ENCODE assay signal across 10 cellular contexts in the genomic region with DNA sequence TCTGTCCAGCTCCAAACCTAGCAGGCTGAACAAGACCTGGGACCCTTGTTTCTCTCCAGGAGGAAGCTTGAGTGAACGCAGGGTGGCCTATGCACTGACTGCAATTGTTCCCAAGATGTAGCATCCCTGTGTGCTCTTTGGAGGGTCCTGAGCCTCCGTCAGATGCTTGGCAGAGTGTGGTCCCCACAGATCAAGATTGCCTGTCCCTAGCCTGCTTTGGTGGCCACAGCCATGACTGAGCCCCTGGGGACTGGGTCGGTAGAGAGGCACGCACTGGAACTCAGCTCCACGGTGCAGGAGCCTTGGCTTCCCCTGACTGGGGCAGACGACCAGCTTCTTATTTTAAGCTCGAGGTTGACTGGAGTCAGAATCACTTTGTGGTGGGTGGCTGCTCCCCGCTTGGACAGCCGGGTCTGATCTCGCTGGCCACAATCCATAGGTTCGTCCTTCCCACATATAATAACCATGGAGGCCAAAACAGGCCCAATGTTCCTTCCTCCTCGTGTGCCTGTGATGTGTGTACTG.
DNase-seq lines count a peak whose midpoint lies in the region; ATAC-seq and TF ChIP-seq lines count a peak whose summit lies in the region.
"Had no signal": no experiment of that assay in that cellular context is flagged by ENCODE, and none has a peak within 500 bp of the region (broad histone marks: within the 10 kb centered on the region; RNA-seq: fewer than 3 reads in every experiment).

No MANE protein-coding gene starts in this region.

- H3K4me1 ChIP-seq in mononuclear cell (ENCODE audit: insufficient read depth, low read length) (peaks cover 86% of the 10 kb centered on the region), uterus (peaks cover 23 to 24% of the 10 kb centered on the region in 2 donors), endodermal cell (ENCODE audit: control insufficient read depth, insufficient read depth, low read length) (no peaks in the 10 kb centered on the region)

- H3K9ac ChIP-seq in endodermal cell (ENCODE audit: extremely low read depth, low read length, poor library complexity, severe bottlenecking) = no peak overlapping the region

- POLR2A ChIA-PET in activated CD8-positive, alpha-beta T cell treated with anti-CD3 and anti-CD28 coated beads, Interleukin-2, amount 10 ng/mL, durations not matched to agents 7 days and 5 days (lab: Charles Lee) = interaction anchor here (0.5 to 5.3 kb wide), 5 partner anchors 10 to 76 kb away, joined by 3 to 48 read pairs (median 3); no protein-coding TSS in a partner anchor

- H3K27ac ChIP-seq in uterus (peak overlapping the region; percentile 97 to 100), endodermal cell (ENCODE audit: low read depth, low read length) (no peak overlapping the region)

- peaks cover 34% of the 10 kb centered on the region for H3K36me3 Mint-ChIP-seq in activated naive CD4-positive, alpha-beta T cell treated with anti-CD3 and anti-CD28 coated beads, Interleukin-2, amount 10 ng/mL, durations not matched to agents 7 days and 5 days
- peaks cover 66% of the 10 kb centered on the region for H3K36me3 Mint-ChIP-seq in activated CD8-positive, alpha-beta T cell treated with anti-CD3 and anti-CD28 coated beads, Interleukin-2, amount 10 ng/mL, durations not matched to agents 7 days and 5 days (ENCODE audit: low read depth)
- H3K36me3 Mint-ChIP-seq in endodermal cell (ENCODE audit: low read depth) = no peaks in the 10 kb centered on the region
- H3K36me3 Mint-ChIP-seq: brain had no signal

- H3K27me3 ChIP-seq in mononuclear cell (ENCODE audit: insufficient read depth, low read length) (no peaks in the 10 kb centered on the region), uterus (no peaks in the 10 kb centered on the region), endodermal cell (ENCODE audit: control insufficient read depth, insufficient read depth, low read length, poor library complexity, severe bottlenecking) (no peaks in the 10 kb centered on the region)

- peak overlapping the region; percentile 97 for H3K4me3 Mint-ChIP-seq in activated naive CD4-positive, alpha-beta T cell treated with anti-CD3 and anti-CD28 coated beads, Interleukin-2, amount 10 ng/mL, durations not matched to agents 7 days and 5 days
- peak overlapping the region; percentile 99 for H3K4me3 Mint-ChIP-seq in activated CD8-positive, alpha-beta T cell treated with anti-CD3 and anti-CD28 coated beads, Interleukin-2, amount 10 ng/mL, durations not matched to agents 7 days and 5 days
- no peak overlapping the region for H3K4me3 Mint-ChIP-seq in endodermal cell
- H3K4me3 Mint-ChIP-seq: brain had no signal

- CTCF ChIA-PET in activated naive CD4-positive, alpha-beta T cell treated with anti-CD3 and anti-CD28 coated beads, Interleukin-2, amount 10 ng/mL, durations not matched to agents 7 days and 5 days (lab: Charles Lee) = interaction anchor here (0.5 to 2.8 kb wide), 4 partner anchors 10 to 521 kb away, joined by 3 to 12 read pairs (median 3); no protein-coding TSS in a partner anchor
- CTCF ChIA-PET in activated CD8-positive, alpha-beta T cell treated with anti-CD3 and anti-CD28 coated beads, Interleukin-2, amount 10 ng/mL, durations not matched to agents 7 days and 5 days (lab: Charles Lee) = interaction anchor here (0.6 to 2.9 kb wide), 9 partner anchors 13 to 73 kb away, joined by 3 to 18 read pairs (median 3); no protein-coding TSS in a partner anchor

- peak overlapping the region; percentile 97 for H3K27ac Mint-ChIP-seq in activated naive CD4-positive, alpha-beta T cell treated with anti-CD3 and anti-CD28 coated beads, Interleukin-2, amount 10 ng/mL, durations not matched to agents 7 days and 5 days
- peak overlapping the region; percentile 99 for H3K27ac Mint-ChIP-seq in activated CD8-positive, alpha-beta T cell treated with anti-CD3 and anti-CD28 coated beads, Interleukin-2, amount 10 ng/mL, durations not matched to agents 7 days and 5 days
- no peak overlapping the region for H3K27ac Mint-ChIP-seq in endodermal cell
- H3K27ac Mint-ChIP-seq: brain had no signal

- H3K9me3 ChIP-seq in mononuclear cell (ENCODE audit: low read depth, low read length) (no peaks in the 10 kb centered on the region), uterus (no peaks in the 10 kb centered on the region), endodermal cell (ENCODE audit: control insufficient read depth, low read length) (no peaks in the 10 kb centered on the region)

- no peaks in the 10 kb centered on the region for H3K27me3 Mint-ChIP-seq in activated naive CD4-positive, alpha-beta T cell treated with anti-CD3 and anti-CD28 coated beads, Interleukin-2, amount 10 ng/mL, durations not matched to agents 7 days and 5 days
- no peaks in the 10 kb centered on the region for H3K27me3 Mint-ChIP-seq in activated CD8-positive, alpha-beta T cell treated with anti-CD3 and anti-CD28 coated beads, Interleukin-2, amount 10 ng/mL, durations not matched to agents 7 days and 5 days (ENCODE audit: low read depth)
- no peaks in the 10 kb centered on the region for H3K27me3 Mint-ChIP-seq in endodermal cell (ENCODE audit: insufficient read depth)

- peaks cover 2% of the 10 kb centered on the region for H3K9me3 Mint-ChIP-seq in activated naive CD4-positive, alpha-beta T cell treated with anti-CD3 and anti-CD28 coated beads, Interleukin-2, amount 10 ng/mL, durations not matched to agents 7 days and 5 days
- H3K9me3 Mint-ChIP-seq in activated CD8-positive, alpha-beta T cell treated with anti-CD3 and anti-CD28 coated beads, Interleukin-2, amount 10 ng/mL, durations not matched to agents 7 days and 5 days (ENCODE audit: insufficient read depth) = no peaks in the 10 kb centered on the region
- H3K9me3 Mint-ChIP-seq in endodermal cell = peaks cover 5% of the 10 kb centered on the region

- H3K4me3 ChIP-seq in mononuclear cell (ENCODE audit: low read length) (peak overlapping the region; percentile 41), uterus (no peak overlapping the region), endodermal cell (ENCODE audit: low read length) (no peak overlapping the region)

- intact Hi-C loops in uterus (cut with DNase I; ENCODE audit: low total_unique reads) = no loop called here

- no peak for TF ChIP-seq CTCF in uterus (IDR thresholded peaks at IDR 0.05)
- TF ChIP-seq CTCF in endodermal cell (conservative IDR thresholded peaks at IDR 0.05) = no peak

- H3K36me3 ChIP-seq in uterus (no peaks in the 10 kb centered on the region), endodermal cell (ENCODE audit: control insufficient read depth, insufficient read depth, low read length) (no peaks in the 10 kb centered on the region)

- H3K4me1 Mint-ChIP-seq in activated naive CD4-positive, alpha-beta T cell treated with anti-CD3 and anti-CD28 coated beads, Interleukin-2, amount 10 ng/mL, durations not matched to agents 7 days and 5 days = peaks cover 78% of the 10 kb centered on the region
- H3K4me1 Mint-ChIP-seq in activated CD8-positive, alpha-beta T cell treated with anti-CD3 and anti-CD28 coated beads, Interleukin-2, amount 10 ng/mL, durations not matched to agents 7 days and 5 days (ENCODE audit: low read depth) = peaks cover 89% of the 10 kb centered on the region
- H3K4me1 Mint-ChIP-seq in endodermal cell = no peaks in the 10 kb centered on the region

- peak; percentile 1 for ATAC-seq in activated CD8-positive, alpha-beta T cell treated with anti-CD3 and anti-CD28 coated beads, Interleukin-2, amount 10 ng/mL, durations not matched to agents 7 days and 5 days
- no peak for ATAC-seq in HG03432 (IDR thresholded peaks at IDR 0.05; ENCODE audit: unreplicated experiment)

- no peak for TF ChIP-seq POLR2A in uterus (IDR thresholded peaks at IDR 0.05)

- DNase-seq in activated naive CD4-positive, alpha-beta T cell treated with anti-CD3 and anti-CD28 coated beads, Interleukin-2, amount 10 ng/mL, durations not matched to agents 7 days and 5 days = no peak
- no peak for DNase-seq in activated naive CD4-positive, alpha-beta T cell treated with Interleukin-2 at 50 U/mL for 16 hours
- no peak for DNase-seq in activated CD8-positive, alpha-beta T cell treated with anti-CD3 and anti-CD28 coated beads, Interleukin-2, amount 10 ng/mL, durations not matched to agents 7 days and 5 days
- DNase-seq in uterus (no peak), OCI-M1 (lab: John Stamatoyannopoulos, UW) (no peak), endodermal cell (no peak)
- DNase-seq: NCI-H526 had no signal

- WGBS in endodermal cell (ENCODE audit: insufficient coverage in 1 of 2, insufficient read length in 1 of 2), 2 experiments = 93% methylated on average over 8 to 12 of the region's 12 CpGs
